ENCODE assay signal across 4 cellular contexts in genomic region chr10:834493-834892, GRCh38.
TF ChIP-seq lines count a peak whose summit lies in the region.

No MANE protein-coding gene starts in this region.

TF ChIP-seq in HepG2, 621 proteins besides CTCF, POLR2A, EP300 and RAD21 (continues in another document):
- TF ChIP-seq SKI (IDR thresholded peaks at IDR 0.05; ENCODE audit: partially characterized antibody) (no peak), ZSCAN22 (CRISPR knock-in tag; IDR thresholded peaks at IDR 0.05) (no peak), MAFF (IDR thresholded peaks at IDR 0.05; ENCODE audit: low read depth, low read length) (peak; percentile 26; the same call in 1 of the 2 replicates), ARID3A (IDR thresholded peaks at IDR 0.05; ENCODE audit: low read depth, low read length) (no peak), ZNF292 (CRISPR knock-in tag; IDR thresholded peaks at IDR 0.05; ENCODE audit: borderline replicate concordance, low read depth) (no peak), MAFK (conservative IDR thresholded peaks at IDR 0.05 in 1 of 2, IDR thresholded peaks at IDR 0.05 in 1 of 2; ENCODE audit: low read length in 2 of 2) (peak; percentile 33 to 69; a peak in 2 of 4 replicates), RXRA (CRISPR knock-in tag; IDR thresholded peaks at IDR 0.05) (no peak), ZNF10 (CRISPR knock-in tag; IDR thresholded peaks at IDR 0.05; ENCODE audit: borderline replicate concordance, low read depth) (no peak), CENPBD1 (CRISPR knock-in tag; IDR thresholded peaks at IDR 0.05; ENCODE audit: borderline replicate concordance, low read depth) (no peak), ZBTB39 (CRISPR knock-in tag; IDR thresholded peaks at IDR 0.05) (no peak), MLLT10 (CRISPR knock-in tag; IDR thresholded peaks at IDR 0.05) (no peak), ZMAT3 (CRISPR knock-in tag; conservative IDR thresholded peaks at IDR 0.05) (no peak)

TF ChIP-seq in A549, 52 proteins besides CTCF, POLR2A, EP300 and RAD21:
- TF ChIP-seq BCL3 (IDR thresholded peaks at IDR 0.05) = no peak
- TF ChIP-seq MAFK (IDR thresholded peaks at IDR 0.05; ENCODE audit: partially characterized antibody) = peak; percentile 49

TF ChIP-seq in IMR-90, 13 proteins besides CTCF, POLR2A, EP300 and RAD21:
- TF ChIP-seq USF2 (IDR thresholded peaks at IDR 0.05; ENCODE audit: low read depth, low read length) = no peak
- peak; percentile 52 for TF ChIP-seq MAFK (IDR thresholded peaks at IDR 0.05; ENCODE audit: low read depth, low read length)
TF ChIP-seq in IMR-90: peak in this region for 1.

TF ChIP-seq in K562, 482 proteins besides CTCF, POLR2A, EP300 and RAD21:
- TF ChIP-seq RUNX1 (IDR thresholded peaks at IDR 0.05; ENCODE audit: low read depth) (no peak), AFF1 (IDR thresholded peaks at IDR 0.05; ENCODE audit: low read depth in 1 of 2, partially characterized antibody in 2 of 2) (no peak), ETV5 (CRISPR knock-in tag; IDR thresholded peaks at IDR 0.05; ENCODE audit: low read depth) (no peak), ZNF316 (IDR thresholded peaks at IDR 0.05) (peak; percentile 46; the same call in 1 of the 2 replicates), KAT2B (IDR thresholded peaks at IDR 0.05; ENCODE audit: low read depth, low read length) (no peak), BCL6 (CRISPR knock-in tag; IDR thresholded peaks at IDR 0.05) (no peak), ZNF655 (CRISPR knock-in tag; IDR thresholded peaks at IDR 0.05) (no peak), ELF2 (CRISPR knock-in tag; IDR thresholded peaks at IDR 0.05) (no peak)
